ENCODE assay signal across 8 cellular contexts in genomic region chr5:1523793-1524480, GRCh38. TPM values are rescaled to one million over a fixed set of nuclear protein-coding genes. Genes with fewer than 3 reads are reported as not detected.
DNase-seq lines count a peak whose midpoint lies in the region; ATAC-seq lines count a peak whose summit lies in the region.

TSS of gene LPCAT1 (minus strand) at chr5:1523960. CDS start at chr5:1523844, 116 bp downstream.

- peak; percentile 96 for DNase-seq in AG08396 (ENCODE audit: low spot score)
- DNase-seq in NCI-H226: peak; percentile 42
- DNase-seq in activated CD4-positive, alpha-beta T cell treated with anti-CD3 and anti-CD28 coated beads for 4 hours: peak; percentile 70 to 74
- DNase-seq in left colon: peak; percentile 71 to 88
- DNase-seq in stimulated activated CD4-positive, alpha-beta T cell treated with anti-CD3 and anti-CD28 coated beads, Interleukin-1b, Interleukin-23, amount 100 ng/mL, for 4 hours (ENCODE audit: low read depth in 2 of 2): peak; percentile 64 to 78

- ATAC-seq in GM18909 (IDR thresholded peaks at IDR 0.05; ENCODE audit: poor library complexity, unreplicated experiment) (peak; percentile 80), HG03135 (IDR thresholded peaks at IDR 0.05; ENCODE audit: unreplicated experiment) (peak; percentile 78), left colon (peak; percentile 95)

- intact Hi-C loops in left colon (cut with DNase I, micrococcal nuclease): no loop called here

- peak within 1 kb of the TSS; percentile 77 for H3K27ac ChIP-seq in cingulate gyrus (ENCODE audit: low read depth, low read length)

RNA-seq across cellular contexts. Expression of gene LPCAT1, which starts in this region (rescaled TPM):
- total RNA-seq in left colon: 10 to 100 TPM; 13.8 to 16.7 TPM

Comparison
In these comparisons a context has a peak if more than half of its experiments do, and no peak if none do; other contexts are left out.
1. Peak in every context shown above with its lines: DNase-seq, ATAC-seq and H3K27ac ChIP-seq.
2. DNase-seq: peak in every context shown above with its lines; median percentile 96 in AG08396; 80 in left colon; 72 in activated CD4-positive, alpha-beta T cell treated with anti-CD3 and anti-CD28 coated beads for 4 hours; 71 in stimulated activated CD4-positive, alpha-beta T cell treated with anti-CD3 and anti-CD28 coated beads, Interleukin-1b, Interleukin-23, amount 100 ng/mL, for 4 hours; 42 in NCI-H226.